ENCODE assay signal across 1 cellular context in genomic region chr12:107032266-107032665, GRCh38.
TF ChIP-seq lines count a peak whose summit lies in the region.

No MANE protein-coding gene starts in this region.

TF ChIP-seq in WTC11, 78 proteins besides CTCF, POLR2A, EP300 and RAD21 (continued from another document):
- no peak for TF ChIP-seq ARID4B (CRISPR knock-in tag; IDR thresholded peaks at IDR 0.05; ENCODE audit: borderline replicate concordance)
- TF ChIP-seq NR2C2 (CRISPR knock-in tag; IDR thresholded peaks at IDR 0.05): no peak
- TF ChIP-seq RELA (CRISPR knock-in tag; IDR thresholded peaks at IDR 0.05; ENCODE audit: borderline replicate concordance): no peak
- no peak for TF ChIP-seq MYBL2 (CRISPR knock-in tag; IDR thresholded peaks at IDR 0.05)
- no peak for TF ChIP-seq RORB (CRISPR knock-in tag; IDR thresholded peaks at IDR 0.05)
- TF ChIP-seq NFE2L1 (CRISPR knock-in tag; IDR thresholded peaks at IDR 0.05): no peak
- no peak for TF ChIP-seq SMAD4 (CRISPR knock-in tag; IDR thresholded peaks at IDR 0.05)
- TF ChIP-seq GABPB1 (CRISPR knock-in tag; IDR thresholded peaks at IDR 0.05): no peak
- TF ChIP-seq USF1 (CRISPR knock-in tag; IDR thresholded peaks at IDR 0.05): no peak
- no peak for TF ChIP-seq ETV6 (CRISPR knock-in tag; IDR thresholded peaks at IDR 0.05)
- TF ChIP-seq ZNF512 (CRISPR knock-in tag; IDR thresholded peaks at IDR 0.05; ENCODE audit: borderline replicate concordance): no peak
- no peak for TF ChIP-seq CDX4 (CRISPR knock-in tag; IDR thresholded peaks at IDR 0.05; ENCODE audit: borderline replicate concordance)
